ENCODE assay signal across 21 cellular contexts in the genomic region with DNA sequence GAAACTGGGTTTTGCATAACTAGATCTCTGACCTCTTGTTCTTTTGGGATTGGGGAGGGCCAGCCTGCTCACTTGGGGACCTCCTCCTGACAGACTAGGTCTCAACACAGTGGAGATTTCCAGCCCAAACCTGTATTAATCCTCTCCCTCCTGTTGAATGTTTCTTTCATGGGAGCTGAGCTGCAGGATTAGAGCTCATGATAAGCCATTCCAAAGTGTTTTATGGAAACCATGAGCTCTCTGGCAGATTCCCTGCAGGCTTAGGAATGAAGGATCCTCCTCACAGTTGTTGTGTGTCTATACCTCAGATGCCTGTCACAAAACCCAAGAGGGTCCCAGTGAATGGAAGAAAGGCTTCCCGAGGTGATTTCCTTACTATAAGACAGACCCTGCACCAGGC.
"Had no signal": no experiment of that assay in that cellular context is flagged by ENCODE, and none has a peak within 500 bp of the region (broad histone marks: within the 10 kb centered on the region; RNA-seq: fewer than 3 reads in every experiment).

No MANE protein-coding gene starts in this region.

- H3K4me3 Mint-ChIP-seq: activated CD4-positive, alpha-beta T cell treated with anti-CD3 and anti-CD28 coated beads for 36 hours; activated naive CD4-positive, alpha-beta T cell treated with anti-CD3 and anti-CD28 coated beads, Interleukin-2, amount 50 U/mL, for 24 hours; T-cell had no signal

- H3K4me3 ChIP-seq: ascending aorta, body of pancreas, SK-N-MC had no signal

- H3K9me3 Mint-ChIP-seq: activated naive CD4-positive, alpha-beta T cell treated with anti-CD3 and anti-CD28 coated beads, Interleukin-2, amount 50 U/mL, for 24 hours had no signal

- H3K36me3 ChIP-seq: ascending aorta had no signal

- H3K27me3 Mint-ChIP-seq: activated naive CD4-positive, alpha-beta T cell treated with anti-CD3 and anti-CD28 coated beads, Interleukin-2, amount 50 U/mL, for 24 hours had no signal

- ATAC-seq: activated CD4-positive, alpha-beta T cell treated with anti-CD3 and anti-CD28 coated beads for 36 hours; body of pancreas; T-cell had no signal

- H3K9me3 ChIP-seq: ascending aorta, body of pancreas had no signal

- H3K4me1 ChIP-seq: ascending aorta, body of pancreas had no signal

- H3K27ac Mint-ChIP-seq: activated CD4-positive, alpha-beta T cell treated with anti-CD3 and anti-CD28 coated beads for 36 hours; activated naive CD4-positive, alpha-beta T cell treated with anti-CD3 and anti-CD28 coated beads, Interleukin-2, amount 50 U/mL, for 24 hours; T-cell had no signal

- H3K27ac ChIP-seq: ascending aorta, body of pancreas, SK-N-MC, VCaP had no signal

- DNase-seq: activated CD4-positive, alpha-beta T cell treated with anti-CD3 and anti-CD28 coated beads for 36 hours; activated CD4-positive, alpha-beta T cell treated with anti-CD3 and anti-CD28 coated beads, Interleukin-2, amount 50 U/mL, for 4 hours; activated CD8-positive, alpha-beta memory T cell treated with anti-CD3 and anti-CD28 coated beads, Interleukin-2, amount 50 U/mL, for 4 hours; activated naive CD4-positive, alpha-beta T cell; amniotic stem cell; body of pancreas; central memory CD4-positive, alpha-beta T cell; NCI-H1105 treated with DMSO at 0.1 percent for 48 hours; NCI-H1436 treated with DMSO at 0.1 percent for 48 hours; NCI-H187 treated with DMSO at 0.1 percent for 48 hours; NCI-H2171; NCI-H2227 treated with DMSO at 0.1 percent for 48 hours; NCI-H446 treated with DMSO at 0.1 percent for 48 hours; NCI-H526; NCI-H82; T-helper 2 cell had no signal

- H3K27me3 ChIP-seq: ascending aorta, body of pancreas had no signal
